Comparison of ENCODE assay signal across 8 cellular contexts in genomic region chr1:236603896-236604217, GRCh38. TPM values are rescaled to one million over a fixed set of nuclear protein-coding genes. Genes with fewer than 3 reads are reported as not detected.
DNase-seq lines count a peak whose midpoint lies in the region; ATAC-seq, FAIRE-seq and TF ChIP-seq lines count a peak whose summit lies in the region.

No MANE protein-coding gene starts in this region.

- peaks cover 44% of the 10 kb centered on the region for H3K4me1 Mint-ChIP-seq in stimulated activated naive CD8-positive, alpha-beta T cell treated with anti-CD3 and anti-CD28 coated beads, Interleukin-15, Interleukin-2, amounts not matched to agents 100 ng/mL and 50 ng/mL, for 24 hours (ENCODE audit: low read depth)

- under 1% methylated on average over 16 of the region's 16 CpGs for WGBS in suprapubic skin

- no peaks in the 10 kb centered on the region for H3K9me3 Mint-ChIP-seq in stimulated activated naive CD8-positive, alpha-beta T cell treated with anti-CD3 and anti-CD28 coated beads, Interleukin-15, Interleukin-2, amounts not matched to agents 100 ng/mL and 50 ng/mL, for 24 hours

- peak overlapping the region; percentile 81 for H3K4me2 ChIP-seq in keratinocyte (ENCODE audit: control insufficient read depth, extremely low read depth, insufficient read depth, low read depth, low read length)

- no peaks in the 10 kb centered on the region for H3K9me1 ChIP-seq in keratinocyte (ENCODE audit: control insufficient read depth, extremely low read depth, insufficient read depth, low read length)

- peak overlapping the region; percentile 86 for H3K4me3 Mint-ChIP-seq in stimulated activated naive CD8-positive, alpha-beta T cell treated with anti-CD3 and anti-CD28 coated beads, Interleukin-15, Interleukin-2, amounts not matched to agents 100 ng/mL and 50 ng/mL, for 24 hours

- no peak for DNase-seq in stimulated activated naive CD8-positive, alpha-beta T cell treated with anti-CD3 and anti-CD28 coated beads, Interleukin-15, Interleukin-2, amounts not matched to agents 100 U/mL and 50 U/mL, for 24 hours
- DNase-seq in HS-27A (ENCODE audit: low read depth) (peak; percentile 2), adipocyte (ENCODE audit: low read depth) (peak; percentile 61), keratinocyte (ENCODE audit: low read depth, low spot score) (no peak), suprapubic skin (ENCODE audit: low spot score in 2 of 2) (no peak), NCI-H1092 (lab: John Stamatoyannopoulos, UW) (no peak)

- dilution Hi-C loops in keratinocyte (cut with MboI; ENCODE audit: extremely low pct_ligation_motif_present, low sequenced_read_pairs): no loop called here

- no peaks in the 10 kb centered on the region for H3K27me3 ChIP-seq in adipocyte (replicated peaks; ENCODE audit: control insufficient read depth, insufficient read depth, low read length)
- H3K27me3 ChIP-seq in keratinocyte (ENCODE audit: control insufficient read depth, extremely low read depth, insufficient read depth, low read length): no peaks in the 10 kb centered on the region
- H3K27me3 ChIP-seq in suprapubic skin: no peaks in the 10 kb centered on the region

- peaks cover 6% of the 10 kb centered on the region for H3K27me3 Mint-ChIP-seq in stimulated activated naive CD8-positive, alpha-beta T cell treated with anti-CD3 and anti-CD28 coated beads, Interleukin-15, Interleukin-2, amounts not matched to agents 100 ng/mL and 50 ng/mL, for 24 hours

- H3K4me1 ChIP-seq in adipocyte (ENCODE audit: control insufficient read depth, insufficient read depth, low read length): peaks cover 7% of the 10 kb centered on the region
- peaks cover 3% of the 10 kb centered on the region for H3K4me1 ChIP-seq in keratinocyte (ENCODE audit: control insufficient read depth, extremely low read depth, insufficient read depth, low read length)
- peaks cover 15% of the 10 kb centered on the region for H3K4me1 ChIP-seq in suprapubic skin

- no peak for TF ChIP-seq EP300 in suprapubic skin (IDR thresholded peaks at IDR 0.05)

- H3K36me3 Mint-ChIP-seq in stimulated activated naive CD8-positive, alpha-beta T cell treated with anti-CD3 and anti-CD28 coated beads, Interleukin-15, Interleukin-2, amounts not matched to agents 100 ng/mL and 50 ng/mL, for 24 hours (ENCODE audit: low read depth): peaks cover 38% of the 10 kb centered on the region

- ATAC-seq in stimulated activated naive CD8-positive, alpha-beta T cell treated with anti-CD3 and anti-CD28 coated beads, Interleukin-15, Interleukin-2, amounts not matched to agents 100 U/mL and 50 U/mL, for 24 hours: no peak
- no peak for ATAC-seq in HG02840 (IDR thresholded peaks at IDR 0.05; ENCODE audit: low FRiP score, unreplicated experiment)

- H4K20me1 ChIP-seq in keratinocyte (ENCODE audit: control insufficient read depth, extremely low read depth, insufficient read depth, low read length): no peaks in the 10 kb centered on the region

- H3K27ac Mint-ChIP-seq in stimulated activated naive CD8-positive, alpha-beta T cell treated with anti-CD3 and anti-CD28 coated beads, Interleukin-15, Interleukin-2, amounts not matched to agents 100 ng/mL and 50 ng/mL, for 24 hours: peak overlapping the region; percentile 92

- TF ChIP-seq CTCF in keratinocyte (optimal IDR thresholded peaks at IDR 0.05 in 1 of 3, IDR thresholded peaks at IDR 0.05 in 1 of 3, conservative IDR thresholded peaks at IDR 0.05 in 1 of 3; ENCODE audit: extremely low read depth in 1 of 3, insufficient read depth in 2 of 3, low read length in 3 of 3): no peak
- no peak for TF ChIP-seq CTCF in suprapubic skin (IDR thresholded peaks at IDR 0.05)

- TF ChIP-seq POLR2A in suprapubic skin (IDR thresholded peaks at IDR 0.05): no peak

- H3K79me2 ChIP-seq in keratinocyte (ENCODE audit: control insufficient read depth, insufficient read depth, low read length): peaks cover 39% of the 10 kb centered on the region

- H2AFZ ChIP-seq in keratinocyte (ENCODE audit: control insufficient read depth, low read length): peak overlapping the region; percentile 96

- peak overlapping the region; percentile 93 for H3K9ac ChIP-seq in adipocyte (ENCODE audit: low read length)
- H3K9ac ChIP-seq in keratinocyte (ENCODE audit: control insufficient read depth, extremely low read depth, insufficient read depth, low read length): peak overlapping the region; percentile 71

- H3K9me3 ChIP-seq in adipocyte (ENCODE audit: control insufficient read depth, low read length): no peaks in the 10 kb centered on the region
- H3K9me3 ChIP-seq in keratinocyte (ENCODE audit: control insufficient read depth, low read depth, low read length): no peaks in the 10 kb centered on the region
- no peaks in the 10 kb centered on the region for H3K9me3 ChIP-seq in suprapubic skin

- H3K4me3 ChIP-seq in adipocyte (ENCODE audit: low read length) (peak overlapping the region; percentile 97), keratinocyte (ENCODE audit: control insufficient read depth in 2 of 3, extremely low read depth in 1 of 3, insufficient read depth in 2 of 3, low read depth in 1 of 3, low read length in 3 of 3) (peak overlapping the region; percentile 87 to 91 (median 90)), suprapubic skin (peak overlapping the region; percentile 80)

- H3K27ac ChIP-seq in keratinocyte (ENCODE audit: control insufficient read depth, insufficient read depth, low read length): peak overlapping the region; percentile 74
- peak overlapping the region; percentile 56 for H3K27ac ChIP-seq in suprapubic skin

- peaks cover 24% of the 10 kb centered on the region for H3K36me3 ChIP-seq in adipocyte (ENCODE audit: control insufficient read depth, insufficient read depth, low read length, severe bottlenecking)
- peaks cover 1 to 20% of the 10 kb centered on the region in 2 experiments for H3K36me3 ChIP-seq in keratinocyte (ENCODE audit: control insufficient read depth in 2 of 2, extremely low read depth in 1 of 2, insufficient read depth in 2 of 2, low read length in 2 of 2)
- H3K36me3 ChIP-seq in suprapubic skin: peaks cover 31% of the 10 kb centered on the region

- FAIRE-seq in keratinocyte (lab: Jason Lieb, UNC): peak; percentile 49

RNA-seq across cellular contexts. Expression of gene HEATR1, which starts 0.5 kb away (rescaled TPM):
- polyA plus RNA-seq in keratinocyte: 14.8 to 20.0 TPM (median 19.5 TPM) in 3 replicates
- polyA plus RNA-seq in keratinocyte (2011; ENCODE audit: low read depth): 7.2 TPM
- 7.1 and 12.8 TPM in 2 replicates for polyA plus RNA-seq in keratinocyte (2011; cell fraction: cytosol; rRNA removed)
- 26.4 and 35.1 TPM in 2 replicates for polyA plus RNA-seq in keratinocyte (2011; cell fraction: nucleus; rRNA removed)
- 10.6 and 19.5 TPM in 2 replicates for polyA plus RNA-seq in keratinocyte (2012; ENCODE audit: low replicate concordance)
- 20.7 to 104 TPM (median 59.5 TPM) in 3 replicates for polyA minus RNA-seq in keratinocyte
- polyA minus RNA-seq in keratinocyte (2011; cell fraction: cytosol; rRNA and poly(A)+ RNA removed): 21.1 TPM
- polyA minus RNA-seq in keratinocyte (2011; cell fraction: nucleus; rRNA and poly(A)+ RNA removed): 54.7 and 110 TPM in 2 replicates
- 10 to 100 TPM; 21.1 to 43.4 (median 32.6) TPM for total RNA-seq in suprapubic skin

Comparison
In these comparisons a context has a peak if more than half of its experiments do, and no peak if none do; other contexts are left out.
1. DNase-seq: peak in HS-27A (single experiment) and adipocyte (single experiment); none in stimulated activated naive CD8-positive, alpha-beta T cell treated with anti-CD3 and anti-CD28 coated beads, Interleukin-15, Interleukin-2, amounts not matched to agents 100 U/mL and 50 U/mL, for 24 hours (single experiment), keratinocyte (single experiment), suprapubic skin (0 of 2) and NCI-H1092 (single experiment).
2. Peak in every context shown above with its lines, with median percentiles within 50 percentile points of each other: H3K4me3 ChIP-seq.